23 cellular contexts compared by ENCODE assay signal in genomic region chr19:2527716-2528115, GRCh38. TPM values are rescaled to one million over a fixed set of nuclear protein-coding genes. Genes with fewer than 3 reads are reported as not detected.
DNase-seq lines count a peak whose midpoint lies in the region; ATAC-seq, FAIRE-seq and TF ChIP-seq lines count a peak whose summit lies in the region.
"Had no signal": no experiment of that assay in that cellular context is flagged by ENCODE, and none has a peak within 500 bp of the region (broad histone marks: within the 10 kb centered on the region; RNA-seq: fewer than 3 reads in every experiment).

No MANE protein-coding gene starts in this region.

- no peak for TF ChIP-seq CTCF in A549 (IDR thresholded peaks at IDR 0.05)
- TF ChIP-seq CTCF in Calu3 (IDR thresholded peaks at IDR 0.05; ENCODE audit: unreplicated experiment), result no peak
- TF ChIP-seq CTCF in IMR-90 (conservative IDR thresholded peaks at IDR 0.05; ENCODE audit: low read depth, low read length), result no peak
- no peak for TF ChIP-seq CTCF in breast epithelium (IDR thresholded peaks at IDR 0.05)
- TF ChIP-seq CTCF in tibial nerve (IDR thresholded peaks at IDR 0.05), result no peak

- dilution Hi-C loops in IMR-90 (cut with HindIII; ENCODE audit: low sequenced_read_pairs, unreplicated experiment), result no loop called here

- FAIRE-seq in A549 (lab: Jason Lieb, UNC), result no peak
- no peak for FAIRE-seq in frontal cortex (lab: Jason Lieb, UNC)
- FAIRE-seq: GM12892, H1, HTR-8/SVneo had no signal

- TF ChIP-seq EP300 in A549 (IDR thresholded peaks at IDR 0.05) (no peak), tibial nerve (IDR thresholded peaks at IDR 0.05) (no peak)

- POLR2A ChIA-PET in A549 (lab: Yijun Ruan, JAX), result interaction anchor here (2.6 kb wide), 1 partner anchor 52 kb away, joined by 11 read pairs; the partner anchor contains the start of gene GADD45B
- POLR2A ChIA-PET in IMR-90 (lab: Charles Lee; ENCODE audit: unreplicated experiment), result no interaction called here

- H3K4me3 ChIP-seq in A549 (no peak overlapping the region), IMR-90 (ENCODE audit: insufficient read depth, low read depth, low read length) (no peak overlapping the region), breast epithelium (no peak overlapping the region), tibial nerve (no peak overlapping the region)

- H3K4me1 ChIP-seq in A549 (peaks cover 64% of the 10 kb centered on the region), IMR-90 (ENCODE audit: control insufficient read depth, insufficient read depth, low read length) (peaks cover 20% of the 10 kb centered on the region), breast epithelium (no peaks in the 10 kb centered on the region), tibial nerve (peaks cover 0 to 25% (median 7%) of the 10 kb centered on the region in 4 donors)

- no peak for TF ChIP-seq RAD21 in A549 (conservative IDR thresholded peaks at IDR 0.05 in 1 of 2, IDR thresholded peaks at IDR 0.05 in 1 of 2)
- TF ChIP-seq RAD21 in IMR-90 (IDR thresholded peaks at IDR 0.05; ENCODE audit: low read length), result no peak

- no peak overlapping the region for H3K4me3 Mint-ChIP-seq in Calu3 (ENCODE audit: low read depth, unreplicated experiment)
- H3K4me3 Mint-ChIP-seq: B cell; CD4-positive, alpha-beta T cell had no signal

- no peak overlapping the region for H3K56ac ChIP-seq in IMR-90 (ENCODE audit: extremely low read depth, insufficient read depth, low read length)

- H3K9me3 ChIP-seq in A549, result no peaks in the 10 kb centered on the region
- H3K9me3 ChIP-seq in IMR-90 (ENCODE audit: control insufficient read depth, insufficient read depth, low read length), result no peaks in the 10 kb centered on the region
- no peaks in the 10 kb centered on the region for H3K9me3 ChIP-seq in breast epithelium
- peaks cover 0 to 8% (median 0%) of the 10 kb centered on the region in 4 donors for H3K9me3 ChIP-seq in tibial nerve

- peaks cover 3% of the 10 kb centered on the region for H3K9me3 Mint-ChIP-seq in Calu3 (ENCODE audit: low read depth, unreplicated experiment)

- H2BK15ac ChIP-seq in IMR-90 (ENCODE audit: low read depth, low read length), result no peak overlapping the region; the same call in 2 of the 3 replicates

- no peak overlapping the region; the same call in 1 of the 2 replicates for H3K23ac ChIP-seq in IMR-90 (ENCODE audit: low read depth, low read length)

- H2AK9ac ChIP-seq in IMR-90 (replicated peaks; ENCODE audit: low read depth, low read length, poor library complexity), result peak overlapping the region; percentile 39

- H3K27ac ChIP-seq in A549, result peak overlapping the region; percentile 89 to 94
- H3K27ac ChIP-seq in IMR-90 (ENCODE audit: insufficient read depth, low read length), result no peak overlapping the region
- peak overlapping the region; percentile 40 to 44 for H3K27ac ChIP-seq in breast epithelium
- H3K27ac ChIP-seq in tibial nerve, result no peak overlapping the region
- H3K27ac ChIP-seq: KMS-11 had no signal

- H3K36me3 ChIP-seq in IMR-90 (ENCODE audit: control insufficient read depth, insufficient read depth, low read length) (no peaks in the 10 kb centered on the region), breast epithelium (no peaks in the 10 kb centered on the region), tibial nerve (no peaks in the 10 kb centered on the region)

- peaks cover 24% of the 10 kb centered on the region for H3K4me1 Mint-ChIP-seq in Calu3 (ENCODE audit: low read depth, unreplicated experiment)

- in situ Hi-C loops in IMR-90 (cut with MboI; ENCODE audit: low sequenced_read_pairs), result no loop called here

- H3K9ac ChIP-seq in IMR-90 (ENCODE audit: low read depth, low read length), result no peak overlapping the region
- H3K9ac ChIP-seq: KMS-11 had no signal

- intact Hi-C loops in Calu3 (cut with micrococcal nuclease; ENCODE audit: unreplicated experiment) (no loop called here), IMR-90 (cut with micrococcal nuclease) (no loop called here), breast epithelium (cut with DNase I; ENCODE audit: low total_unique reads) (no loop called here)

- H3K36me3 Mint-ChIP-seq in Calu3 (ENCODE audit: insufficient read depth, unreplicated experiment), result peaks cover 6% of the 10 kb centered on the region

- no peak for ATAC-seq in A549
- no peak for ATAC-seq in IMR-90 (ENCODE audit: low read depth)
- no peak for ATAC-seq in GM18511 (IDR thresholded peaks at IDR 0.05; ENCODE audit: unreplicated experiment)

- H2AFZ ChIP-seq in IMR-90 (replicated peaks; ENCODE audit: low read length, poor library complexity), result no peak overlapping the region

- TF ChIP-seq POLR2A in A549 (IDR thresholded peaks at IDR 0.05; ENCODE audit: low read length) (no peak), IMR-90 (IDR thresholded peaks at IDR 0.05; ENCODE audit: low read depth, low read length) (no peak), breast epithelium (IDR thresholded peaks at IDR 0.05) (no peak), tibial nerve (IDR thresholded peaks at IDR 0.05) (no peak)

- BruUV-seq in Calu3 (replicated peaks; lab: Mats Ljungman, UMichigan) (no TSS peak), IMR-90 (replicated peaks; lab: Mats Ljungman, UMichigan) (no TSS peak)

- no peak overlapping the region for H3K14ac ChIP-seq in IMR-90 (replicated peaks; ENCODE audit: low read depth, low read length)

- no peak for DNase-seq in A549 (ENCODE audit: low read depth in 1 of 2, low spot score in 1 of 2)
- DNase-seq in Calu3, result no peak
- DNase-seq in IMR-90, result no peak
- DNase-seq in breast epithelium (ENCODE audit: low spot score in 2 of 2), result no peak
- DNase-seq in tibial nerve (ENCODE audit: low spot score in 2 of 2), result no peak
- DNase-seq in T-helper 1 cell, result no peak
- no peak for DNase-seq in frontal cortex (ENCODE audit: low spot score in 2 of 2)
- DNase-seq: CD4-positive, alpha-beta T cell; COR-L47; DND-41; NCI-H1105; NCI-H146; NCI-H2029 treated with DMSO at 0.1 percent for 48 hours; NCI-H226; NCI-H524; NCI-H774; SHP77 had no signal

- H2BK20ac ChIP-seq in IMR-90 (ENCODE audit: low read depth, low read length), result peak overlapping the region; percentile 69; the same call in 1 of the 2 replicates

- no peaks in the 10 kb centered on the region for H4K20me1 ChIP-seq in IMR-90 (ENCODE audit: insufficient read depth, low read length)

- peak overlapping the region; percentile 68; the same call in 1 of the 2 replicates for H2BK120ac ChIP-seq in IMR-90 (ENCODE audit: low read depth, low read length)

- H3K9me1 ChIP-seq in IMR-90 (ENCODE audit: insufficient read depth, low read length), result peaks cover 11% of the 10 kb centered on the region

- peak overlapping the region; percentile 36 for H3K27ac Mint-ChIP-seq in Calu3 (ENCODE audit: unreplicated experiment)
- H3K27ac Mint-ChIP-seq: B cell; CD4-positive, alpha-beta T cell had no signal

- H3K27me3 Mint-ChIP-seq in Calu3 (ENCODE audit: unreplicated experiment), result no peaks in the 10 kb centered on the region
- H3K27me3 Mint-ChIP-seq: B cell; CD4-positive, alpha-beta T cell had no signal

- H4K5ac ChIP-seq in IMR-90 (ENCODE audit: low read depth, low read length), result no peak overlapping the region

- peaks cover 4 to 11% of the 10 kb centered on the region in 2 experiments; a peak in 2 of 4 replicates for H3K79me1 ChIP-seq in IMR-90 (ENCODE audit: low read depth in 1 of 2, low read length in 2 of 2)

- no peak overlapping the region for H3K4me2 ChIP-seq in A549
- no peak overlapping the region for H3K4me2 ChIP-seq in IMR-90 (ENCODE audit: low read depth, low read length)
- H3K4me2 ChIP-seq: KMS-11 had no signal

- CTCF ChIA-PET in A549 (lab: Yijun Ruan, JAX) (interaction anchor here (3.4 kb wide), 1 partner anchor 14 kb away, joined by 16 read pairs; no protein-coding TSS in a partner anchor), Calu3 (lab: Charles Lee) (no interaction called here), IMR-90 (lab: Yijun Ruan, JAX) (interaction anchor here (0.6 kb wide), 1 partner anchor 28 kb away, joined by 4 read pairs; no protein-coding TSS in a partner anchor)

- WGBS in A549 (ENCODE audit: missing lambda C conversion rate), result 82% methylated on average over 5 of the region's 5 CpGs
- 90% methylated on average over 2 of the region's 5 CpGs; no CpG with 5 or more reads in 1 of the 2 experiments for WGBS in IMR-90 (ENCODE audit: extremely low coverage in 2 of 2, insufficient read length in 1 of 2), 2 experiments
- WGBS in tibial nerve, 2 donors, result 80 to 84% methylated on average over 4 to 5 of the region's 5 CpGs

- peak overlapping the region; percentile 72 for H3K4ac ChIP-seq in IMR-90 (ENCODE audit: low read depth, low read length)

- peak overlapping the region; percentile 61; the same call in 1 of the 2 replicates for H4K91ac ChIP-seq in IMR-90 (ENCODE audit: insufficient read depth, low read depth, low read length)

- H2BK5ac ChIP-seq in IMR-90 (ENCODE audit: low read depth, low read length, poor library complexity, severe bottlenecking), result peak overlapping the region; percentile 29

- H3K27me3 ChIP-seq in IMR-90 (ENCODE audit: control insufficient read depth, insufficient read depth, low read length) (no peaks in the 10 kb centered on the region), breast epithelium (no peaks in the 10 kb centered on the region), tibial nerve (no peaks in the 10 kb centered on the region)

- peak overlapping the region in 1 of 2 experiments; percentile 50; a peak in 2 of 4 replicates for H4K8ac ChIP-seq in IMR-90 (ENCODE audit: low read depth in 2 of 2, low read length in 2 of 2)

- H2AK5ac ChIP-seq in IMR-90 (ENCODE audit: low read depth, low read length), result peak overlapping the region; percentile 23; the same call in 1 of the 2 replicates

- no peak overlapping the region for H3K18ac ChIP-seq in IMR-90 (ENCODE audit: low read depth, low read length)

TF ChIP-seq in A549, 52 proteins besides CTCF, POLR2A, EP300 and RAD21 (continues in another document):
- no peak for TF ChIP-seq CBX8 (IDR thresholded peaks at IDR 0.05)
- TF ChIP-seq SMC3 (IDR thresholded peaks at IDR 0.05), result no peak
- no peak for TF ChIP-seq BHLHE40 (IDR thresholded peaks at IDR 0.05; ENCODE audit: low read depth, low read length)
- no peak for TF ChIP-seq CEBPB (IDR thresholded peaks at IDR 0.05)

TF ChIP-seq in IMR-90, 13 proteins besides CTCF, POLR2A, EP300 and RAD21 (continues in another document):
- TF ChIP-seq BHLHE40 (IDR thresholded peaks at IDR 0.05; ENCODE audit: low read depth, low read length) (no peak), NFE2L2 (IDR thresholded peaks at IDR 0.05; ENCODE audit: low read depth, low read length) (no peak), SMC3 (IDR thresholded peaks at IDR 0.05; ENCODE audit: low read depth, low read length) (no peak)

RNA-seq across cellular contexts. Expression of gene GADD45B, which starts 51.8 kb away (rescaled TPM):
- polyA plus RNA-seq in A549 (2011; rRNA removed) (65.3 and 72.5 TPM in 2 replicates), A549 (2017; fragmentation: RNase III; extraction: RNeasy Plus Mini Kit Qiagen cat#74134 plus additional on column Dnase treatment) (38.6 to 42.4 TPM (median 39.9 TPM) in 3 replicates), IMR-90 (2012; rRNA removed) (84.0 and 106 TPM in 2 replicates)
- 120 and 125 TPM in 2 replicates for polyA plus RNA-seq in A549 (2012; cell fraction: cytosol; rRNA removed)
- 193 and 205 TPM in 2 replicates for polyA plus RNA-seq in A549 (2012; cell fraction: nucleus; rRNA removed)
- 42.7 and 50.1 TPM in 2 replicates for polyA minus RNA-seq in A549 (2011; rRNA and poly(A)+ RNA removed)
- total RNA-seq in Calu3 (2022) (26.3 and 36.5 TPM in 2 replicates), IMR-90 (2012; rRNA removed) (28.1 and 30.1 TPM in 2 replicates), breast epithelium (100 to 1,000 TPM; 136 to 301 (median 172) TPM), tibial nerve (100 to 1,000 TPM; 230 to 440 (median 337) TPM), frontal cortex (1.2 TPM)
- polyA plus RNA-seq in IMR-90 (2012; cell fraction: cytosol; rRNA removed), result 70.3 and 87.0 TPM in 2 replicates
- 301 and 400 TPM in 2 replicates for polyA plus RNA-seq in IMR-90 (2012; cell fraction: nucleus; rRNA removed; ENCODE audit: low replicate concordance)

Comparison
In these comparisons a context has a peak if more than half of its experiments do, and no peak if none do; other contexts are left out.
1. H3K27ac ChIP-seq: peak in A549 (2 of 2) and breast epithelium (2 of 2); none in IMR-90 (single experiment) and tibial nerve (0 of 4).
2. RNA of gene GADD45B, which starts 51.8 kb away (total RNA-seq): 230 to 440 TPM in tibial nerve, 136 to 301 TPM in breast epithelium, 26.3 to 36.5 TPM in Calu3 and 28.1 to 30.1 TPM in IMR-90; 1.2 TPM in frontal cortex (single experiment); every median in the first group is over 10 times any median in the second.